In the genomic region with DNA sequence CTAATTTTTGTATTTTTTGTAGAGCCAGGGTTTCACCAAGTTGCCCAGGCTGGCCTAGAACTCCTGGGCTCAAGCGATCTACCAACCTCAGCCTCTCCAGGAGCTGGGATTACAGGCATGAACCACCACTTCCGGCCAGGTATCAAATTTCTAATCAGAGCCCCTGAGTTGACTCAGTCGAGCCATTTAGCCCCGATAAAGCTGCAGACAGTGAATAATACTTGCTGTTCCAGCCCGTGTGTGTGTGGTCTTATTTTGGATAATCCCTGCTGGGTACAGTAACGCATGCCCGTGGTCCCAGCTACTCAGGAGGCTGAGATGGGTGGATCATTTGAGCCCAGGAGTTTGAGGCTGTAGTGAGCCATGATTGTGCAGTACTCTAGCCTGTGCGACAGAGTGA, we compare ENCODE assay signal across 21 cellular contexts. TPM values are rescaled to one million over a fixed set of nuclear protein-coding genes. Genes with fewer than 3 reads are reported as not detected.
"Had no signal": no experiment of that assay in that cellular context is flagged by ENCODE, and none has a peak within 500 bp of the region (broad histone marks: within the 10 kb centered on the region; RNA-seq: fewer than 3 reads in every experiment).

No MANE protein-coding gene starts in this region.

- H3K36me3 ChIP-seq: cardiac muscle cell, neutrophil, right lobe of liver, transverse colon, uterus had no signal

- H3K4me3 Mint-ChIP-seq: activated CD4-positive, alpha-beta memory T cell treated with anti-CD3 and anti-CD28 coated beads, Interleukin-2, amount 10 ng/mL, durations not matched to agents 7 days and 5 days; activated CD4-positive, alpha-beta T cell treated with anti-CD3 and anti-CD28 coated beads, Interleukin-2, amount 10 ng/mL, durations not matched to agents 24 days and 14 days; activated naive CD4-positive, alpha-beta T cell treated with anti-CD3 and anti-CD28 coated beads, Interleukin-2, amount 10 ng/mL, durations not matched to agents 7 days and 5 days; natural killer cell treated with Interleukin-12 subunit alpha and Interleukin-12 subunit beta and Interleukin-15 and Interleukin-18, amount 100 ng/mL, for 72 hours; stimulated activated naive B cell treated with anti-CD40 and anti-IgM and Interleukin-4, amounts not matched to agents 10 μg/mL and 1 μg/mL and 100 μg/mL, for 72 hours; T-helper 17 cell had no signal

- H3K27ac Mint-ChIP-seq: activated CD4-positive, alpha-beta memory T cell treated with anti-CD3 and anti-CD28 coated beads, Interleukin-2, amount 10 ng/mL, durations not matched to agents 7 days and 5 days; activated CD4-positive, alpha-beta T cell treated with anti-CD3 and anti-CD28 coated beads, Interleukin-2, amount 10 ng/mL, durations not matched to agents 24 days and 14 days; activated naive CD4-positive, alpha-beta T cell treated with anti-CD3 and anti-CD28 coated beads, Interleukin-2, amount 10 ng/mL, durations not matched to agents 7 days and 5 days; natural killer cell treated with Interleukin-12 subunit alpha and Interleukin-12 subunit beta and Interleukin-15 and Interleukin-18, amount 100 ng/mL, for 72 hours; stimulated activated naive B cell treated with anti-CD40 and anti-IgM and Interleukin-4, amounts not matched to agents 10 μg/mL and 1 μg/mL and 100 μg/mL, for 72 hours; T-helper 17 cell had no signal

- H3K4me1 Mint-ChIP-seq: T-helper 17 cell had no signal

- H3K27ac ChIP-seq: cardiac muscle cell, foreskin keratinocyte, left lung, neutrophil, parathyroid adenoma, right lobe of liver, transverse colon, uterus had no signal

- H3K9me3 Mint-ChIP-seq: activated CD4-positive, alpha-beta memory T cell treated with anti-CD3 and anti-CD28 coated beads, Interleukin-2, amount 10 ng/mL, durations not matched to agents 7 days and 5 days; activated CD4-positive, alpha-beta T cell treated with anti-CD3 and anti-CD28 coated beads, Interleukin-2, amount 10 ng/mL, durations not matched to agents 24 days and 14 days; activated naive CD4-positive, alpha-beta T cell treated with anti-CD3 and anti-CD28 coated beads, Interleukin-2, amount 10 ng/mL, durations not matched to agents 7 days and 5 days; natural killer cell treated with Interleukin-12 subunit alpha and Interleukin-12 subunit beta and Interleukin-15 and Interleukin-18, amount 100 ng/mL, for 72 hours; stimulated activated naive B cell treated with anti-CD40 and anti-IgM and Interleukin-4, amounts not matched to agents 10 μg/mL and 1 μg/mL and 100 μg/mL, for 72 hours had no signal

- H2AFZ ChIP-seq: parathyroid adenoma had no signal

- H3K79me2 ChIP-seq: parathyroid adenoma had no signal

- ATAC-seq: activated CD4-positive, CD25-positive, alpha-beta regulatory T cell treated with anti-CD3 and anti-CD28 coated beads, Interleukin-2, amount 50 U/mL, for 24 hours; foreskin keratinocyte; left lung; natural killer cell treated with Interleukin-12 subunit alpha and Interleukin-12 subunit beta and Interleukin-15 and Interleukin-18, amount 100 ng/mL, for 72 hours; right lobe of liver; stimulated activated naive B cell treated with anti-CD40 and anti-IgM and Interleukin-4, amounts not matched to agents 10 μg/mL and 1 μg/mL and 100 μg/mL, for 72 hours; T-helper 17 cell had no signal

- H3K27me3 ChIP-seq: cardiac muscle cell, foreskin keratinocyte, left lung, right lobe of liver, transverse colon, uterus had no signal

- DNase-seq: activated CD4-positive, alpha-beta memory T cell treated with anti-CD3 and anti-CD28 coated beads, Interleukin-2, amount 10 ng/mL, durations not matched to agents 7 days and 5 days; activated CD4-positive, alpha-beta T cell treated with anti-CD3 and anti-CD28 coated beads, Interleukin-2, amount 10 ng/mL, durations not matched to agents 24 days and 14 days; activated effector memory CD4-positive, alpha-beta T cell treated with anti-CD3 and anti-CD28 coated beads, Interleukin-2, amount 50 U/mL, for 16 hours; activated naive CD4-positive, alpha-beta T cell treated with anti-CD3 and anti-CD28 coated beads, Interleukin-2, amount 10 ng/mL, durations not matched to agents 7 days and 5 days; amygdala; foreskin keratinocyte; kidney glomerular epithelial cell; left lung; right lobe of liver; stimulated activated CD4-positive, alpha-beta T cell treated with anti-CD3 and anti-CD28 coated beads, Interleukin-15, amount 100 ng/mL, for 24 hours; stimulated activated CD8-positive, alpha-beta memory T cell treated with anti-CD3 and anti-CD28 coated beads, Interleukin-4, amount 100 ng/mL, for 48 hours; stimulated activated naive B cell treated with anti-CD40 and anti-IgM and Interleukin-4, amounts not matched to agents 10 μg/mL and 1 μg/mL and 100 μg/mL, for 72 hours; T-helper 17 cell; transverse colon; uterus had no signal

- H3K36me3 Mint-ChIP-seq: activated naive CD4-positive, alpha-beta T cell treated with anti-CD3 and anti-CD28 coated beads, Interleukin-2, amount 10 ng/mL, durations not matched to agents 7 days and 5 days; natural killer cell treated with Interleukin-12 subunit alpha and Interleukin-12 subunit beta and Interleukin-15 and Interleukin-18, amount 100 ng/mL, for 72 hours; stimulated activated naive B cell treated with anti-CD40 and anti-IgM and Interleukin-4, amounts not matched to agents 10 μg/mL and 1 μg/mL and 100 μg/mL, for 72 hours had no signal

- H3K27me3 Mint-ChIP-seq: activated CD4-positive, alpha-beta memory T cell treated with anti-CD3 and anti-CD28 coated beads, Interleukin-2, amount 10 ng/mL, durations not matched to agents 7 days and 5 days; activated CD4-positive, alpha-beta T cell treated with anti-CD3 and anti-CD28 coated beads, Interleukin-2, amount 10 ng/mL, durations not matched to agents 24 days and 14 days; natural killer cell treated with Interleukin-12 subunit alpha and Interleukin-12 subunit beta and Interleukin-15 and Interleukin-18, amount 100 ng/mL, for 72 hours had no signal

- H3K4me2 ChIP-seq: smooth muscle cell had no signal

- H3K9ac ChIP-seq: parathyroid adenoma had no signal

- H3K4me3 ChIP-seq: cardiac muscle cell, left lung, right lobe of liver, smooth muscle cell, transverse colon, uterus had no signal

- H3K4me1 ChIP-seq: foreskin keratinocyte, parathyroid adenoma, right lobe of liver, transverse colon, uterus had no signal

- H3K9me3 ChIP-seq: left lung, neutrophil, right lobe of liver, transverse colon, uterus had no signal

RNA-seq across cellular contexts. Expression of a gene that starts 57.0 kb away (rescaled TPM):
- total RNA-seq: T-helper 17 cell had no signal
